In the genomic region with DNA sequence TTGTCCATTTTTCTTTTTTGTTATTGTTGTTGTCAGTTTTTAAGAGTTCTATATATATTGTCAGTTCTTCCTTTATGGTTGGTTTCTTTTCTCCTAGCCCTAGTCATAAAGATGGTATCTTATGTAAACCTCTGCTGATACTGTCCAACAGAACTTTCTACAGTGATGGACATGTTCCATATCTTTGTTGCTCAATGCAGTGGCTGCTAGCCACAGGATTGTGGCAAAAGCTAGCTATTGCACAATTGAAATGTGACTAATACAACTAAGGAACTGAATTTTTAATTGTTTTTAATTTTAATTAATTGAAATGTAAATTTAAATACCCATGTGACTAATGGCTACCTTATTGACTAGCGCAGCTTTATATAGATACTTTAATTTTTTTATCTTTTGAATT, we compare ENCODE assay signal across 14 cellular contexts.
DNase-seq lines count a peak whose midpoint lies in the region; ATAC-seq and TF ChIP-seq lines count a peak whose summit lies in the region.
"Had no signal": no experiment of that assay in that cellular context is flagged by ENCODE, and none has a peak within 500 bp of the region (broad histone marks: within the 10 kb centered on the region; RNA-seq: fewer than 3 reads in every experiment).

No MANE protein-coding gene starts in this region.

- WGBS in testis, 2 donors = 96 to 97% methylated on average over 1 of the region's 1 CpG

- H3K4me3 ChIP-seq in testis = no peak overlapping the region
- H3K4me3 ChIP-seq: skin epidermis had no signal

- H3K27me3 ChIP-seq in testis = no peaks in the 10 kb centered on the region

- no peaks in the 10 kb centered on the region for H3K27me3 Mint-ChIP-seq in activated CD4-positive, alpha-beta T cell treated with anti-CD3 and anti-CD28 coated beads, Interleukin-2, amount 10 ng/mL, durations not matched to agents 24 days and 14 days
- H3K27me3 Mint-ChIP-seq: activated naive CD8-positive, alpha-beta T cell treated with anti-CD3 and anti-CD28 coated beads for 36 hours had no signal

- no peak for TF ChIP-seq POLR2A in testis (IDR thresholded peaks at IDR 0.05)

- intact Hi-C loops in activated CD4-positive, alpha-beta T cell treated with anti-CD3 and anti-CD28 coated beads, Interleukin-2, amount 10 ng/mL, durations not matched to agents 24 days and 14 days (cut with micrococcal nuclease) = no loop called here
- intact Hi-C loops in testis (cut with DNase I; ENCODE audit: low total_unique reads) = no loop called here

- no peak overlapping the region for H3K4me3 Mint-ChIP-seq in activated CD4-positive, alpha-beta T cell treated with anti-CD3 and anti-CD28 coated beads, Interleukin-2, amount 10 ng/mL, durations not matched to agents 24 days and 14 days
- H3K4me3 Mint-ChIP-seq: activated naive CD8-positive, alpha-beta T cell treated with anti-CD3 and anti-CD28 coated beads for 36 hours had no signal

- DNase-seq in GM03348 (ENCODE audit: low spot score) = peak; percentile 28
- peak; percentile 87 for DNase-seq in NOMO-1 treated with DMSO at 0.1 percent for 48 hours (lab: John Stamatoyannopoulos, UW; ENCODE audit: unreplicated experiment)
- peak; percentile 41 for DNase-seq in dedifferentiated amniotic fluid mesenchymal stem cell (ENCODE audit: extremely low spot score)
- DNase-seq in omental fat pad (ENCODE audit: low spot score) = no peak
- DNase-seq in activated CD4-positive, alpha-beta T cell treated with anti-CD3 and anti-CD28 coated beads, Interleukin-2, amount 10 ng/mL, durations not matched to agents 24 days and 14 days = no peak
- no peak for DNase-seq in testis
- no peak for DNase-seq in RPMI8226
- no peak for DNase-seq in amniotic stem cell (lab: John Stamatoyannopoulos, UW)
- DNase-seq: activated CD4-positive, alpha-beta T cell treated with anti-CD3 and anti-CD28 coated beads, Interleukin-2, amount 50 U/mL, for 1 hour; activated naive CD8-positive, alpha-beta T cell treated with anti-CD3 and anti-CD28 coated beads for 36 hours; DMS79; mesendoderm; NCI-H1417 treated with DMSO at 0.1 percent for 48 hours had no signal

- H3K4me1 Mint-ChIP-seq in activated CD4-positive, alpha-beta T cell treated with anti-CD3 and anti-CD28 coated beads, Interleukin-2, amount 10 ng/mL, durations not matched to agents 24 days and 14 days = no peaks in the 10 kb centered on the region
- H3K4me1 Mint-ChIP-seq: activated naive CD8-positive, alpha-beta T cell treated with anti-CD3 and anti-CD28 coated beads for 36 hours had no signal

- peak; percentile 77 for ATAC-seq in omental fat pad (ENCODE audit: low FRiP score)

- H3K9me3 Mint-ChIP-seq in activated CD4-positive, alpha-beta T cell treated with anti-CD3 and anti-CD28 coated beads, Interleukin-2, amount 10 ng/mL, durations not matched to agents 24 days and 14 days = no peaks in the 10 kb centered on the region
- H3K9me3 Mint-ChIP-seq: activated naive CD8-positive, alpha-beta T cell treated with anti-CD3 and anti-CD28 coated beads for 36 hours had no signal

- TF ChIP-seq CTCF in omental fat pad (IDR thresholded peaks at IDR 0.05) (no peak), testis (IDR thresholded peaks at IDR 0.05) (no peak)

- H3K36me3 ChIP-seq in testis (ENCODE audit: low read depth, missing control alignments) = no peaks in the 10 kb centered on the region

- H3K4me1 ChIP-seq in testis = no peaks in the 10 kb centered on the region

- no peak overlapping the region for H3K27ac ChIP-seq in testis
- H3K27ac ChIP-seq: skin epidermis had no signal

- H3K27ac Mint-ChIP-seq in activated CD4-positive, alpha-beta T cell treated with anti-CD3 and anti-CD28 coated beads, Interleukin-2, amount 10 ng/mL, durations not matched to agents 24 days and 14 days = no peak overlapping the region
- H3K27ac Mint-ChIP-seq: activated naive CD8-positive, alpha-beta T cell treated with anti-CD3 and anti-CD28 coated beads for 36 hours had no signal

- H3K9me3 ChIP-seq in testis = no peaks in the 10 kb centered on the region

- no peaks in the 10 kb centered on the region for H3K36me3 Mint-ChIP-seq in activated CD4-positive, alpha-beta T cell treated with anti-CD3 and anti-CD28 coated beads, Interleukin-2, amount 10 ng/mL, durations not matched to agents 24 days and 14 days (ENCODE audit: low read depth)
- H3K36me3 Mint-ChIP-seq: activated naive CD8-positive, alpha-beta T cell treated with anti-CD3 and anti-CD28 coated beads for 36 hours had no signal

Comparison
In these comparisons a context has a peak if more than half of its experiments do, and no peak if none do; other contexts are left out.
1. DNase-seq: peak in GM03348 (single experiment), NOMO-1 treated with DMSO at 0.1 percent for 48 hours (single experiment) and dedifferentiated amniotic fluid mesenchymal stem cell (single experiment); none in omental fat pad (single experiment), activated CD4-positive, alpha-beta T cell treated with anti-CD3 and anti-CD28 coated beads, Interleukin-2, amount 10 ng/mL, durations not matched to agents 24 days and 14 days (single experiment), testis (single experiment), RPMI8226 (single experiment) and amniotic stem cell (single experiment).